Comparison of ENCODE assay signal across 9 cellular contexts in the genomic region with DNA sequence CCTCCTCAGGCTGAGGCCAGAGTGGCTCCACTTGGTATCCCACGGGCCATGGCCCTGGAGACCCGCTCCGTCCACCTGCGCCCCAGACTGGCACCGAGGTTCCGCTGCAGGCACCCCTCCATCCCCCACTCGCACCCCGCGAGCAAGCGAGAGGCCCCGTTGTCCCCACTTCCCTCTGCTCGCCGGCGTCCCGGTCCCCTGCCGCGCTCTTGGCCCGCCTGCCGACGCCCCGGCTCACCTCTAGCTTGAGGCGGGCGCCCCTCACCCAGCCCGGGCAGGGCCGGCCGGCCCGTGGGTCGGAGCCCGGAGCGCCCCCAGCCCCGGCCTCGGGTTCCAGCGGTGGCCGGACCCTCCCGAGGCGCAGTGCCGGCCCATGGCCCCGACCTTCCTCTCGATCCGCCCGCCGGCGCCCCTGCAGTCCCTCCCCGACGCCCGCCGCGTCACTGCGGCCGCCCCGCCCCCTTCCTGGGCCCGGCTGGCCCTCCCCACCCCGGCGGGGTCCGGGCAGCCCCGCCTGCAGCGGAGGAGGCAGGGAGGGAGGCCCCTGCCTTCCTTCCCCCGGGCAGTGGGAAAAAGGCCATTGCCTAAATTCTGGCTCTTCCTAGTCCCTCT. TPM values are rescaled to one million over a fixed set of nuclear protein-coding genes. Genes with fewer than 3 reads are reported as not detected.
DNase-seq lines count a peak whose midpoint lies in the region; ATAC-seq, FAIRE-seq and TF ChIP-seq lines count a peak whose summit lies in the region.
"Had no signal": no experiment of that assay in that cellular context is flagged by ENCODE, and none has a peak within 500 bp of the region (broad histone marks: within the 10 kb centered on the region; RNA-seq: fewer than 3 reads in every experiment).

A gene (minus strand): TSS at position 414 of the 612 bp plus-strand sequence. CDS start 1,183 bp downstream, outside the sequence.

- TF ChIP-seq POLR2A in HepG2 (IDR thresholded peaks at IDR 0.05; ENCODE audit: insufficient read depth in 1 of 2, low read depth in 2 of 2, low read length in 2 of 2): no peak

- H4K20me1 ChIP-seq in HepG2 (ENCODE audit: insufficient read depth, low read length): no peaks in the 10 kb centered on the region

- CTCF ChIA-PET in HepG2 (lab: Yijun Ruan, JAX; ENCODE audit: low intra/inter-chr PET ratio, low total read pairs): interaction anchor here (2.1 to 2.2 kb wide), 2 partner anchors 103 to 115 kb away, joined by 6 to 18 read pairs; a partner anchor contains a TSS

- H3K9me3 ChIP-seq in HepG2 (ENCODE audit: low read length): no peaks in the 10 kb centered on the region

- peak within 1 kb of the TSS; percentile 65 for H3K27ac ChIP-seq in HepG2 (ENCODE audit: extremely low read length, insufficient read depth, low read length)

- peak within 1 kb of the TSS; percentile 72 for H3K9ac ChIP-seq in HepG2 (ENCODE audit: insufficient read depth, low read depth, low read length)

- no peak for TF ChIP-seq RAD21 in HepG2 (CRISPR knock-in tag; IDR thresholded peaks at IDR 0.05)

- DNase-seq in DMS 273 (lab: John Stamatoyannopoulos, UW; ENCODE audit: unreplicated experiment): peak; percentile 60
- no peak for DNase-seq in DMS 273 treated with DMSO at 0.1 percent for 48 hours (lab: John Stamatoyannopoulos, UW)
- DNase-seq in NCI-H146 (lab: John Stamatoyannopoulos, UW): peak; percentile 79
- peak; percentile 64 to 70 for DNase-seq in activated CD4-positive, alpha-beta T cell treated with anti-CD3 and anti-CD28 coated beads for 4 hours
- peak; percentile 20 for DNase-seq in dermis blood vessel endothelial cell
- peak; percentile 29 for DNase-seq in HepG2 (ENCODE audit: low spot score)
- DNase-seq in stimulated activated CD4-positive, alpha-beta T cell treated with anti-CD3 and anti-CD28 coated beads, Interleukin-4, amount 100 ng/mL, for 48 hours (ENCODE audit: low read depth in 2 of 2): peak; percentile 68 to 72

- no peaks in the 10 kb centered on the region for H3K27me3 ChIP-seq in HepG2 (ENCODE audit: control insufficient read depth in 1 of 2, insufficient read depth in 2 of 2, low read length in 2 of 2)

- intact Hi-C loops in HepG2 (cut with micrococcal nuclease; ENCODE audit: unreplicated experiment): loop anchor here (1.0 kb wide), 1 partner anchor 116 kb away; no protein-coding TSS in a partner anchor

- no peaks in the 10 kb centered on the region for H3K36me3 ChIP-seq in HepG2 (replicated peaks in 1 of 2; ENCODE audit: control insufficient read depth in 1 of 2, insufficient read depth in 2 of 2, low read length in 2 of 2)

- H3K4me2 ChIP-seq in HepG2 (ENCODE audit: low read depth, low read length): peak within 1 kb of the TSS; percentile 95

- no peak for TF ChIP-seq EP300 in HepG2 (IDR thresholded peaks at IDR 0.05; ENCODE audit: low read depth in 2 of 2, low read length in 2 of 2)
- no peak for TF ChIP-seq EP300 in HepG2 (CRISPR knock-in tag; IDR thresholded peaks at IDR 0.05; ENCODE audit: borderline replicate concordance)

- TF ChIP-seq CTCF in HepG2 (CRISPR knock-in tag; IDR thresholded peaks at IDR 0.05): no peak

- 1% methylated on average over 17 of the region's 58 CpGs for WGBS in HepG2 (ENCODE audit: low lambda C conversion rate)

- no peak for FAIRE-seq in HepG2 (lab: Jason Lieb, UNC)
- FAIRE-seq: A204.1 had no signal

- POLR2A ChIA-PET in HepG2 (lab: Yijun Ruan, JAX): interaction anchor here (0.9 to 1.3 kb wide), 4 partner anchors 14 to 151 kb away, joined by 3 to 6 read pairs (median 4); a partner anchor contains a TSS

- BruUV-seq in HepG2 (replicated peaks; lab: Mats Ljungman, UMichigan): no TSS peak

- H3K79me2 ChIP-seq in HepG2 (ENCODE audit: insufficient read depth, low read length): peaks cover 10% of the 10 kb centered on the region

- peaks cover 42% of the 10 kb centered on the region for H3K4me1 ChIP-seq in HepG2 (ENCODE audit: insufficient read depth, low read length)

- H2AFZ ChIP-seq in HepG2 (ENCODE audit: low read length): no peak within 1 kb of the TSS

- H3K4me3 ChIP-seq in HepG2 (replicated peaks in 1 of 3; ENCODE audit: insufficient read depth in 1 of 3, low read depth in 2 of 3, low read length in 3 of 3): peak within 1 kb of the TSS; percentile 54 to 91 (median 82)

- ATAC-seq in HepG2 (peak; percentile 16), HG03571 (IDR thresholded peaks at IDR 0.05; ENCODE audit: unreplicated experiment) (no peak)

- in situ Hi-C loops in HepG2 (cut with HindIII; ENCODE audit: extremely low pct_ligation_motif_present, low pct_unique_long_range_greater_than_20kb): loop anchor here (5.0 kb wide), 1 partner anchor 103 kb away; a partner anchor contains a TSS

TF ChIP-seq in HepG2, 621 proteins besides CTCF, POLR2A, EP300 and RAD21 (continues in another document):
- TF ChIP-seq, protein P1, sequence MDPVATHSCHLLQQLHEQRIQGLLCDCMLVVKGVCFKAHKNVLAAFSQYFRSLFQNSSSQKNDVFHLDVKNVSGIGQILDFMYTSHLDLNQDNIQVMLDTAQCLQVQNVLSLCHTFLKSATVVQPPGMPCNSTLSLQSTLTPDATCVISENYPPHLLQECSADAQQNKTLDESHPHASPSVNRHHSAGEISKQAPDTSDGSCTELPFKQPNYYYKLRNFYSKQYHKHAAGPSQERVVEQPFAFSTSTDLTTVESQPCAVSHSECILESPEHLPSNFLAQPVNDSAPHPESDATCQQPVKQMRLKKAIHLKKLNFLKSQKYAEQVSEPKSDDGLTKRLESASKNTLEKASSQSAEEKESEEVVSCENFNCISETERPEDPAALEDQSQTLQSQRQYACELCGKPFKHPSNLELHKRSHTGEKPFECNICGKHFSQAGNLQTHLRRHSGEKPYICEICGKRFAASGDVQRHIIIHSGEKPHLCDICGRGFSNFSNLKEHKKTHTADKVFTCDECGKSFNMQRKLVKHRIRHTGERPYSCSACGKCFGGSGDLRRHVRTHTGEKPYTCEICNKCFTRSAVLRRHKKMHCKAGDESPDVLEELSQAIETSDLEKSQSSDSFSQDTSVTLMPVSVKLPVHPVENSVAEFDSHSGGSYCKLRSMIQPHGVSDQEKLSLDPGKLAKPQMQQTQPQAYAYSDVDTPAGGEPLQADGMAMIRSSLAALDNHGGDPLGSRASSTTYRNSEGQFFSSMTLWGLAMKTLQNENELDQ (CRISPR knock-in tag; IDR thresholded peaks at IDR 0.05; ENCODE audit: borderline replicate concordance): no peak
- TF ChIP-seq, protein P2, sequence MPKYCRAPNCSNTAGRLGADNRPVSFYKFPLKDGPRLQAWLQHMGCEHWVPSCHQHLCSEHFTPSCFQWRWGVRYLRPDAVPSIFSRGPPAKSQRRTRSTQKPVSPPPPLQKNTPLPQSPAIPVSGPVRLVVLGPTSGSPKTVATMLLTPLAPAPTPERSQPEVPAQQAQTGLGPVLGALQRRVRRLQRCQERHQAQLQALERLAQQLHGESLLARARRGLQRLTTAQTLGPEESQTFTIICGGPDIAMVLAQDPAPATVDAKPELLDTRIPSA (CRISPR knock-in tag; IDR thresholded peaks at IDR 0.05; ENCODE audit: borderline replicate concordance): no peak
- TF ChIP-seq FOXK1 (CRISPR knock-in tag; IDR thresholded peaks at IDR 0.05; ENCODE audit: borderline replicate concordance, low read depth): no peak
- TF ChIP-seq ZNF570 (CRISPR knock-in tag; IDR thresholded peaks at IDR 0.05; ENCODE audit: borderline replicate concordance): no peak
- no peak for TF ChIP-seq ZNF333 (CRISPR knock-in tag; IDR thresholded peaks at IDR 0.05; ENCODE audit: borderline replicate concordance)
- TF ChIP-seq, protein P3, sequence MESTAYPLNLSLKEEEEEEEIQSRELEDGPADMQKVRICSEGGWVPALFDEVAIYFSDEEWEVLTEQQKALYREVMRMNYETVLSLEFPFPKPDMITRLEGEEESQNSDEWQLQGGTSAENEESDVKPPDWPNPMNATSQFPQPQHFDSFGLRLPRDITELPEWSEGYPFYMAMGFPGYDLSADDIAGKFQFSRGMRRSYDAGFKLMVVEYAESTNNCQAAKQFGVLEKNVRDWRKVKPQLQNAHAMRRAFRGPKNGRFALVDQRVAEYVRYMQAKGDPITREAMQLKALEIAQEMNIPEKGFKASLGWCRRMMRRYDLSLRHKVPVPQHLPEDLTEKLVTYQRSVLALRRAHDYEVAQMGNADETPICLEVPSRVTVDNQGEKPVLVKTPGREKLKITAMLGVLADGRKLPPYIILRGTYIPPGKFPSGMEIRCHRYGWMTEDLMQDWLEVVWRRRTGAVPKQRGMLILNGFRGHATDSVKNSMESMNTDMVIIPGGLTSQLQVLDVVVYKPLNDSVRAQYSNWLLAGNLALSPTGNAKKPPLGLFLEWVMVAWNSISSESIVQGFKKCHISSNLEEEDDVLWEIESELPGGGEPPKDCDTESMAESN (CRISPR knock-in tag; conservative IDR thresholded peaks at IDR 0.05): no peak; the same call in 1 of the 2 replicates
- TF ChIP-seq MAF1 (CRISPR knock-in tag; IDR thresholded peaks at IDR 0.05; ENCODE audit: borderline replicate concordance): no peak

RNA-seq across cellular contexts. Expression of the gene that starts here (rescaled TPM):
- total RNA-seq in dermis blood vessel endothelial cell (4.8 and 10.7 TPM in 2 replicates), HepG2 (2016; rRNA removed; fragmentation: Illumina TruSeq; extraction: Trizol) (7.7 and 8.5 TPM in 2 replicates)
- 2.1 and 3.4 TPM in 2 replicates for total RNA-seq in HepG2 (2016; cell fraction: cytosol; rRNA removed; fragmentation: Illumina TruSeq; extraction: Trizol; ENCODE audit: low read depth)
- total RNA-seq in HepG2 (2016; cell fraction: insoluble cytoplasmic fraction; rRNA removed; fragmentation: Illumina TruSeq; extraction: Trizol): 6.0 and 8.5 TPM in 2 replicates
- total RNA-seq in HepG2 (2016; cell fraction: membrane; rRNA removed; fragmentation: Illumina TruSeq; extraction: Trizol): 8.3 and 9.9 TPM in 2 replicates
- 7.3 and 8.9 TPM in 2 replicates for total RNA-seq in HepG2 (2016; cell fraction: nucleus; rRNA removed; fragmentation: Illumina TruSeq; extraction: Trizol)
- 8.2 and 9.4 TPM in 2 replicates for polyA plus RNA-seq in HepG2 (2011; rRNA removed)
- 5.2 and 10.7 TPM in 2 replicates for polyA plus RNA-seq in HepG2 (2011; cell fraction: cytosol; rRNA removed)
- 38.2 and 58.0 TPM in 2 replicates for polyA plus RNA-seq in HepG2 (2011; cell fraction: nucleus; rRNA removed)
- polyA plus RNA-seq in HepG2 (2012): 4.4 and 9.1 TPM in 2 replicates
- 3.2 and 3.6 TPM in 2 replicates for polyA plus RNA-seq in HepG2 (2016; cell fraction: cytosol; fragmentation: Illumina TruSeq; extraction: Trizol; ENCODE audit: low read depth)
- 5.6 and 8.6 TPM in 2 replicates for polyA plus RNA-seq in HepG2 (2016; cell fraction: insoluble cytoplasmic fraction; fragmentation: Illumina TruSeq; extraction: Trizol; ENCODE audit: low read depth)
- polyA plus RNA-seq in HepG2 (2016; cell fraction: membrane; fragmentation: Illumina TruSeq; extraction: Trizol; ENCODE audit: low read depth): 7.7 and 8.1 TPM in 2 replicates
- 19.9 and 22.6 TPM in 2 replicates for polyA plus RNA-seq in HepG2 (2016; cell fraction: nucleus; fragmentation: Illumina TruSeq; extraction: Trizol; ENCODE audit: insufficient read depth, low read depth)
- polyA minus RNA-seq in HepG2 (2011; rRNA and poly(A)+ RNA removed; ENCODE audit: low replicate concordance): 29.1 and 72.8 TPM in 2 replicates
- 10.6 and 11.6 TPM in 2 replicates for polyA minus RNA-seq in HepG2 (2011; cell fraction: cytosol; rRNA and poly(A)+ RNA removed)
- 6.8 and 9.1 TPM in 2 replicates for polyA minus RNA-seq in HepG2 (2011; cell fraction: nucleus; rRNA and poly(A)+ RNA removed)
